Comparison of ENCODE assay signal across 7 cellular contexts in the genomic region with DNA sequence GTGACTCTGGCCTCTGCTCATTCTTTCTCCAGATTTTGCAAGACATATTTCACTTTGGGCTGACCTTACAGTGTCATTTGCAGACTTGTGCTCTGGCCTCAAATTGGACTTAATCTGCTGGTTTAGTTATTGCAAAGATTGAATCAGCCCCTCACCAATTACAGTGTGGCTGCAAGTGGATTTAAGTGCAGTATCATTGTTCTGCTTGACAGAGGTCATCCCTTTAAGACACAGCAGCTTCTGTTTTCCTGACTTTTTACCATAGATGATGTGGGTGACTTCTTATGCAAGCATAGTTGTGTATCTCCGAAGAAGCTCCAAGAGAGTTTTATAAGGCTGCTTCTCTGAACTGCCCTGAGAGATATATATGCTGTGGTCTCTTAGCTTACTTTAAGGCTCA. TPM values are rescaled to one million over a fixed set of nuclear protein-coding genes. Genes with fewer than 3 reads are reported as not detected.
DNase-seq lines count a peak whose midpoint lies in the region; ATAC-seq and TF ChIP-seq lines count a peak whose summit lies in the region.

No MANE protein-coding gene starts in this region.

- H3K27me3 ChIP-seq in HUES48 (ENCODE audit: control insufficient read depth, insufficient read depth, low read length) (peaks cover 10% of the 10 kb centered on the region), SK-N-SH (ENCODE audit: insufficient read depth) (no peaks in the 10 kb centered on the region), gastrocnemius medialis (no peaks in the 10 kb centered on the region)

- 0% methylated on average over 1 of the region's 1 CpG for WGBS in SK-N-SH (ENCODE audit: low lambda C conversion rate)

- H3K79me2 ChIP-seq in SK-N-SH (ENCODE audit: insufficient read depth): peaks cover 95% of the 10 kb centered on the region

- H3K9ac ChIP-seq in HUES48 (ENCODE audit: low read depth, low read length): no peak overlapping the region
- H3K9ac ChIP-seq in SK-N-SH: peak overlapping the region; percentile 93

- peak in 1 of 2 experiments; percentile 31; a peak in 1 of 4 replicates for TF ChIP-seq EP300 in SK-N-SH (IDR thresholded peaks at IDR 0.05; ENCODE audit: borderline replicate concordance in 1 of 2, low read depth in 1 of 2, low read length in 1 of 2)

- no peaks in the 10 kb centered on the region for H3K9me3 ChIP-seq in HUES48 (ENCODE audit: control insufficient read depth, insufficient read depth, low read length)
- no peaks in the 10 kb centered on the region for H3K9me3 ChIP-seq in SK-N-SH
- no peaks in the 10 kb centered on the region for H3K9me3 ChIP-seq in gastrocnemius medialis

- no peak for TF ChIP-seq POLR2A in gastrocnemius medialis (IDR thresholded peaks at IDR 0.05)

- no peak for TF ChIP-seq CTCF in SK-N-SH (IDR thresholded peaks at IDR 0.05)
- TF ChIP-seq CTCF in fibroblast of pulmonary artery (IDR thresholded peaks at IDR 0.05; ENCODE audit: low read length, missing control alignments): no peak
- no peak for TF ChIP-seq CTCF in gastrocnemius medialis (IDR thresholded peaks at IDR 0.05 in 4 of 5, conservative IDR thresholded peaks at IDR 0.05 in 1 of 5)

- peaks cover 61% of the 10 kb centered on the region for H4K20me1 ChIP-seq in SK-N-SH (ENCODE audit: insufficient read depth)

- in situ Hi-C loops in gastrocnemius medialis (cut with MboI; ENCODE audit: low sequenced_read_pairs in 4 of 4): loop anchor here in 3 of 4 donors (25.0 kb wide), 3 partner anchors 258 to 858 kb away; no protein-coding TSS in a partner anchor

- DNase-seq in SK-N-SH: no peak
- peak; percentile 52 for DNase-seq in fibroblast of pulmonary artery (ENCODE audit: low read depth)
- no peak for DNase-seq in gastrocnemius medialis
- DNase-seq in AML-193 (lab: John Stamatoyannopoulos, UW): no peak
- DNase-seq in posterior vena cava (ENCODE audit: low spot score): no peak

- POLR2A ChIA-PET in SK-N-SH (lab: Yijun Ruan, JAX): interaction anchor here (0.6 to 2.4 kb wide), 6 partner anchors 9 to 880 kb away, joined by 3 to 7 read pairs (median 4); no protein-coding TSS in a partner anchor

- H3K4me1 ChIP-seq in HUES48 (ENCODE audit: control insufficient read depth, insufficient read depth, low read length): peaks cover 33% of the 10 kb centered on the region
- H3K4me1 ChIP-seq in SK-N-SH (ENCODE audit: control insufficient read depth in 1 of 2, insufficient read depth in 2 of 2, low read depth in 1 of 2, low read length in 1 of 2): peaks cover 31 to 60% of the 10 kb centered on the region in 2 experiments; a peak in 3 of 4 replicates
- H3K4me1 ChIP-seq in gastrocnemius medialis: peaks cover 34 to 46% of the 10 kb centered on the region in 2 donors

- H2AFZ ChIP-seq in SK-N-SH (ENCODE audit: low read depth): no peak overlapping the region

- H3K36me3 ChIP-seq in HUES48 (ENCODE audit: control insufficient read depth, insufficient read depth, low read length): peaks cover 19% of the 10 kb centered on the region
- peaks cover 19 to 42% of the 10 kb centered on the region in 2 experiments for H3K36me3 ChIP-seq in SK-N-SH (replicated peaks in 1 of 2; ENCODE audit: control insufficient read depth in 1 of 2, insufficient read depth in 2 of 2, low read length in 1 of 2)
- H3K36me3 ChIP-seq in gastrocnemius medialis: no peaks in the 10 kb centered on the region

- peaks cover 21% of the 10 kb centered on the region for H3F3A ChIP-seq in SK-N-SH (replicated peaks; ENCODE audit: insufficient read depth)

- ATAC-seq in gastrocnemius medialis: no peak
- ATAC-seq in GM18867 (IDR thresholded peaks at IDR 0.05; ENCODE audit: unreplicated experiment): no peak

- peak overlapping the region; percentile 90 for H3K4me3 ChIP-seq in HUES48 (ENCODE audit: low read depth, low read length)
- peak overlapping the region; percentile 93 to 98 for H3K4me3 ChIP-seq in SK-N-SH (ENCODE audit: low read depth in 2 of 2, low read length in 1 of 2)
- H3K4me3 ChIP-seq in fibroblast of pulmonary artery (replicated peaks; ENCODE audit: low read depth, low read length): peak overlapping the region; percentile 98
- peak overlapping the region; percentile 83 to 97 (median 93) for H3K4me3 ChIP-seq in gastrocnemius medialis

- CTCF ChIA-PET in SK-N-SH (lab: Yijun Ruan, JAX): interaction anchor here (0.8 to 5.7 kb wide), 15 partner anchors 13 to 1027 kb away, joined by 3 to 97 read pairs (median 4); no protein-coding TSS in a partner anchor

- H3K4me2 ChIP-seq in SK-N-SH: peak overlapping the region; percentile 83

- no peaks in the 10 kb centered on the region for H3K9me2 ChIP-seq in SK-N-SH

- H3K27ac ChIP-seq in HUES48 (ENCODE audit: low read depth, low read length) (no peak overlapping the region), SK-N-SH (ENCODE audit: low read depth in 2 of 2, low read length in 1 of 2) (peak overlapping the region; percentile 91 to 93), gastrocnemius medialis (peak overlapping the region; percentile 92 to 96 (median 95))

- intact Hi-C loops in gastrocnemius medialis (cut with DNase I; ENCODE audit: low total_unique reads): no loop called here
- intact Hi-C loops in posterior vena cava (cut with DNase I): loop anchor here (10.0 kb wide), 1 partner anchor 205 kb away; no protein-coding TSS in a partner anchor

- no peak; the same call in 1 of the 2 replicates for TF ChIP-seq RAD21 in SK-N-SH (IDR thresholded peaks at IDR 0.05; ENCODE audit: low read length)

TF ChIP-seq in SK-N-SH, 30 proteins besides CTCF, POLR2A, EP300 and RAD21:
- TF ChIP-seq TCF12 (IDR thresholded peaks at IDR 0.05): 0 out of 2 replicates have a peak, but pooled peaks have one; percentile 2
- no peak for TF ChIP-seq FOSL2 (IDR thresholded peaks at IDR 0.05; ENCODE audit: borderline replicate concordance, low read depth)
- peak; percentile 56 for TF ChIP-seq GATA2 (CRISPR knock-in tag; IDR thresholded peaks at IDR 0.05)

RNA-seq across cellular contexts. Expression of a gene that starts 3.4 kb away (rescaled TPM):
- 21.0 and 27.5 TPM in 2 replicates for polyA plus RNA-seq in SK-N-SH (2012; rRNA removed)
- 23.5 and 23.8 TPM in 2 replicates for polyA plus RNA-seq in SK-N-SH (2012; cell fraction: cytosol; rRNA removed)
- polyA plus RNA-seq in SK-N-SH (2012; cell fraction: nucleus; rRNA removed): 56.4 and 71.7 TPM in 2 replicates
- total RNA-seq in gastrocnemius medialis (10 to 100 TPM; 12.6 to 18.5 (median 15.9) TPM), posterior vena cava (10 to 100 TPM; 29.4 to 34.5 TPM)
